In genomic region chr19:51688665-51689571, GRCh38 we compare ENCODE assay signal across 8 cellular contexts. TPM values are rescaled to one million over a fixed set of nuclear protein-coding genes. Genes with fewer than 3 reads are reported as not detected.
DNase-seq lines count a peak whose midpoint lies in the region; ATAC-seq, FAIRE-seq and TF ChIP-seq lines count a peak whose summit lies in the region.

No MANE protein-coding gene starts in this region.

- peaks cover 0 to 8% of the 10 kb centered on the region in 2 donors for H3K36me3 ChIP-seq in ascending aorta

- H3K4me3 ChIP-seq in GM08714 (ENCODE audit: low read length) (peak overlapping the region; percentile 18; the same call in 1 of the 2 replicates), ascending aorta (peak overlapping the region; percentile 71 to 89)

- peak overlapping the region; percentile 97 to 100 for H3K27ac ChIP-seq in ascending aorta

- FAIRE-seq in A204.1 (lab: Jason Lieb, UNC) = peak; percentile 91

- peaks cover 12 to 21% of the 10 kb centered on the region in 2 donors for H3K4me1 ChIP-seq in ascending aorta

- H3K27me3 ChIP-seq in ascending aorta = no peaks in the 10 kb centered on the region

- peak overlapping the region; percentile 92 for H3K4me3 Mint-ChIP-seq in osteocyte (ENCODE audit: unreplicated experiment)

- H3K27me3 Mint-ChIP-seq in osteocyte (ENCODE audit: unreplicated experiment) = no peaks in the 10 kb centered on the region

- H3K4me1 Mint-ChIP-seq in osteocyte (ENCODE audit: unreplicated experiment) = peaks cover 46% of the 10 kb centered on the region

- no peaks in the 10 kb centered on the region for H3K9me3 ChIP-seq in ascending aorta

- TF ChIP-seq CTCF in ascending aorta (IDR thresholded peaks at IDR 0.05) (no peak), osteocyte (IDR thresholded peaks at IDR 0.05) (no peak)

- intact Hi-C loops in ascending aorta (cut with DNase I) = loop anchor here (1.0 to 10.0 kb wide), 6 partner anchors 15 to 350 kb away; partner anchors contain the start of genes CLDND2, ETFB and ZNF175
- intact Hi-C loops in left cardiac atrium (cut with DNase I) = loop anchor here in 1 of 2 donors (2.0 kb wide), 1 partner anchor 16 kb away; no protein-coding TSS in a partner anchor

- DNase-seq in NCI-H526 (lab: John Stamatoyannopoulos, UW) = peak; percentile 33 to 87
- peak in 1 of 2 donors; percentile 94 for DNase-seq in ascending aorta (ENCODE audit: low spot score in 2 of 2)
- DNase-seq in left cardiac atrium = peak; percentile 93
- DNase-seq in osteocyte (ENCODE audit: extremely low spot score, unreplicated experiment) = peak; percentile 99

- H3K9me3 Mint-ChIP-seq in osteocyte (ENCODE audit: unreplicated experiment) = no peaks in the 10 kb centered on the region

- ATAC-seq in left cardiac atrium (peak; percentile 85 to 86), GM18519 (IDR thresholded peaks at IDR 0.05; ENCODE audit: low FRiP score, unreplicated experiment) (no peak), HG02588 (IDR thresholded peaks at IDR 0.05; ENCODE audit: unreplicated experiment) (no peak)

- peak overlapping the region; percentile 97 for H3K27ac Mint-ChIP-seq in osteocyte (ENCODE audit: unreplicated experiment)

- H3K36me3 Mint-ChIP-seq in osteocyte (ENCODE audit: unreplicated experiment) = peaks cover 6% of the 10 kb centered on the region

RNA-seq across cellular contexts. Expression of gene SPACA6, which starts 4.2 kb away (rescaled TPM):
- 16.0 TPM for total RNA-seq in ascending aorta
- 10 to 100 TPM; 11.7 to 17.1 TPM for total RNA-seq in left cardiac atrium
- total RNA-seq in osteocyte = 32.2 and 36.9 TPM in 2 replicates

RNA-seq across cellular contexts. Expression of gene HAS1, which starts 34.9 kb away (rescaled TPM):
- 2.9 TPM for total RNA-seq in ascending aorta
- 1 to 10 TPM; 7.2 to 8.7 TPM for total RNA-seq in left cardiac atrium
- total RNA-seq in osteocyte = not detected in 2 replicates

RNA-seq across cellular contexts. Expression of gene SIGLEC14, which starts 42.3 kb away (rescaled TPM):
- 0.75 TPM for total RNA-seq in ascending aorta
- total RNA-seq in left cardiac atrium = 1 to 10 TPM; 1.2 to 4.2 TPM
- not detected in 2 replicates for total RNA-seq in osteocyte

RNA-seq across cellular contexts. Expression of gene SIGLEC5, which starts 58.7 kb away (rescaled TPM):
- total RNA-seq in ascending aorta (not detected), left cardiac atrium (under 1 TPM; 0.71 to 0.81 TPM), osteocyte (not detected in 2 replicates)

Comparison
In these comparisons a context has a peak if more than half of its experiments do, and no peak if none do; other contexts are left out.
1. ATAC-seq: peak in left cardiac atrium (2 of 2); none in GM18519 (single experiment) and HG02588 (single experiment).